Comparison of ENCODE assay signal across 7 cellular contexts in the genomic region with DNA sequence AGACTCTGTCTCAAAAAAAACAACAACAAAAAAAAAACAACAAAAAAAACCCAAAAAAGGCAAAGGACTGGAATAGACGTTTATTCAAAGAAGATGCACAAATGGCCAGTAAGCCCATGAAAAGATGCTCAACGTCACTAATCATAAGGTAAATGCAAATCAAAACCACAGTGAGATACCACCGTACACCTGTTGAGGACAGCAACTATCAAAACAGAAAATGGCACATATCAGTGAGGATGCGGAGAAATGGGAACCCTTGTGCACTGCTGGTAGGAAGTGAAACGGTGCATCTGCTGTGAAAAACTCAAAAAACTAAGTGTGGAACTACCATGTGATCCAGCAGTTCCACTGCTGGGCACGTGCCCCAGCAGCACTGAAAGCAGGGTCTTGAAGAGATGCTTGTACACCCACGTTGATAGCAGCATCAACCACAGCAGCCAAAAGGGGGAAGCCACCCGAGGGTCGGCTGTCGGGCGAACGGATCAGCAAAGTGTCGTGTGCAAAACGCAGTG.
A peak's percentile ranks its signal among the peaks of the same experiment; 100 is the strongest.
DNase-seq lines count a peak whose midpoint lies in the region; ATAC-seq and FAIRE-seq lines count a peak whose summit lies in the region.
"Not testable (repeated sequence)": the region's sequence is repeated elsewhere in the genome, so short reads cannot be mapped to it uniquely, and the experiment has no call there.

No MANE protein-coding gene starts in this region.

- peak overlapping the region in 1 of 2 donors; percentile 46 for H3K27ac Mint-ChIP-seq in effector memory CD8-positive, alpha-beta T cell

- not testable (repeated sequence) for DNase-seq in GM19239 (ENCODE audit: insufficient read length, low spot score); effector memory CD8-positive, alpha-beta T cell

- FAIRE-seq in GM19239 (lab: Jason Lieb, UNC): peak; percentile 100

- ATAC-seq in GM18511 (IDR thresholded peaks at IDR 0.05; ENCODE audit: unreplicated experiment) (peak; percentile 91), GM21515 (IDR thresholded peaks at IDR 0.05; ENCODE audit: unreplicated experiment) (peak; percentile 82), HG02798 (IDR thresholded peaks at IDR 0.05; ENCODE audit: poor library complexity, unreplicated experiment) (peak; percentile 89), HG03108 (IDR thresholded peaks at IDR 0.05; ENCODE audit: unreplicated experiment) (peak; percentile 78), HG03571 (IDR thresholded peaks at IDR 0.05; ENCODE audit: unreplicated experiment) (peak; percentile 89)
- peak; percentile 44 for ATAC-seq in effector memory CD8-positive, alpha-beta T cell (replicated peaks)

- H3K9me3 Mint-ChIP-seq in effector memory CD8-positive, alpha-beta T cell: peaks cover 8 to 12% of the 10 kb centered on the region in 2 donors

- not testable (repeated sequence) for H3K4me3 Mint-ChIP-seq in effector memory CD8-positive, alpha-beta T cell

- H3K27me3 Mint-ChIP-seq in effector memory CD8-positive, alpha-beta T cell: not testable (repeated sequence)

- peaks cover 8 to 12% of the 10 kb centered on the region in 2 donors for H3K4me1 Mint-ChIP-seq in effector memory CD8-positive, alpha-beta T cell (ENCODE audit: low read depth in 2 of 2)

- H3K36me3 Mint-ChIP-seq in effector memory CD8-positive, alpha-beta T cell (ENCODE audit: insufficient read depth): peaks cover 16% of the 10 kb centered on the region
